Comparison of ENCODE assay signal across 9 cellular contexts in the genomic region with DNA sequence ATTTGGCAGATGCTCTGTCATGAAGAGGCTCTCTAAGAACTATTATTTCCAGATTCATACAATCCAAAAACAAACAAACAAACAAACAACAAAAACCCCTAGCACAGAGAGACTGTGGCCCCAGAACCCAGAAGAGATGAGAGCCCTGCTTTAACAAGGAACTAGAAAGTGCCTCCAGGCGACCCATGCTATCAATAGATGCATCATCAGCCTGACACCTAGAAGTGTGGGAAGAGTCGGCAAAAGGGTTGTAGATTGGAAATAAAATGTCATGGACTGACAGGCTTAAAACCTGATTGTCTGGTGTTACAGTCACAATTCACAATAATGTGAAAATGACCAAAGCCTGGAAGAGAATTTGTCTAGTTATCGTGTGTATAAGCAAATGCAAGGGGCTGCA. TPM values are rescaled to one million over a fixed set of nuclear protein-coding genes. Genes with fewer than 3 reads are reported as not detected.
"Had no signal": no experiment of that assay in that cellular context is flagged by ENCODE, and none has a peak within 500 bp of the region (broad histone marks: within the 10 kb centered on the region; RNA-seq: fewer than 3 reads in every experiment).

No MANE protein-coding gene starts in this region.

- H3K4me3 ChIP-seq: GM23248, HAP-1, K562 had no signal

- DNase-seq: GM23248, GOT3, H7, HFFc6, IMR-90 had no signal

- H3K36me3 ChIP-seq: HAP-1 had no signal

- H3K27ac ChIP-seq: GM23248 had no signal

- H3K4me1 ChIP-seq: HAP-1 had no signal

- H3K9me3 ChIP-seq: HAP-1 had no signal

- H2AFZ ChIP-seq: GM23248 had no signal

- H3K9ac ChIP-seq: GM23248 had no signal

- FAIRE-seq: HTR-8/SVneo, K562 had no signal

RNA-seq across cellular contexts. Expression of a gene that starts 50.6 kb away (rescaled TPM):
- total RNA-seq: HT-29 had no signal
- polyA plus RNA-seq: K562 had no signal
